In genomic region chr7:151509670-151510333, GRCh38 we compare ENCODE assay signal across 22 cellular contexts. TPM values are rescaled to one million over a fixed set of nuclear protein-coding genes. Genes with fewer than 3 reads are reported as not detected.
DNase-seq lines count a peak whose midpoint lies in the region; ATAC-seq and TF ChIP-seq lines count a peak whose summit lies in the region.
"Had no signal": no experiment of that assay in that cellular context is flagged by ENCODE, and none has a peak within 500 bp of the region (broad histone marks: within the 10 kb centered on the region; RNA-seq: fewer than 3 reads in every experiment).

No MANE protein-coding gene starts in this region.

- no peaks in the 10 kb centered on the region for H3K36me3 ChIP-seq in stomach smooth muscle (ENCODE audit: control insufficient read depth in 2 of 2, insufficient read depth in 2 of 2, low read length in 2 of 2)
- H3K36me3 ChIP-seq: upper lobe of left lung had no signal

- H3K9ac ChIP-seq in stomach smooth muscle (ENCODE audit: low read length in 2 of 2) = no peak overlapping the region
- H3K9ac ChIP-seq: GM23248 had no signal

- H3K36me3 Mint-ChIP-seq in activated T-cell treated with anti-CD3 and anti-CD28 coated beads, Interleukin-2, amount 50 U/mL, for 4 hours (ENCODE audit: insufficient read depth) = peaks cover 12% of the 10 kb centered on the region
- H3K36me3 Mint-ChIP-seq in activated T-helper 17 cell treated with anti-CD3 and anti-CD28 coated beads, Interleukin-2, amount 50 U/mL, for 72 hours (ENCODE audit: low read depth) = peaks cover 7% of the 10 kb centered on the region
- no peaks in the 10 kb centered on the region for H3K36me3 Mint-ChIP-seq in immature natural killer cell
- H3K36me3 Mint-ChIP-seq: naive thymus-derived CD8-positive, alpha-beta T cell had no signal

- peak in 1 of 2 donors; percentile 15 for ATAC-seq in activated T-cell treated with anti-CD3 and anti-CD28 coated beads, Interleukin-2, amount 50 U/mL, for 4 hours
- peak; percentile 31 for ATAC-seq in activated T-helper 17 cell treated with anti-CD3 and anti-CD28 coated beads, Interleukin-2, amount 50 U/mL, for 72 hours (replicated peaks)
- ATAC-seq in GM18502 (IDR thresholded peaks at IDR 0.05; ENCODE audit: poor library complexity, unreplicated experiment) = no peak
- ATAC-seq: activated naive CD4-positive, alpha-beta T cell treated with anti-CD3 and anti-CD28 coated beads, Interleukin-2, amount 50 U/mL, for 72 hours; naive thymus-derived CD8-positive, alpha-beta T cell had no signal

- no peaks in the 10 kb centered on the region for H3K27me3 ChIP-seq in stomach smooth muscle (ENCODE audit: control insufficient read depth in 1 of 2, insufficient read depth in 2 of 2, low read length in 2 of 2)
- H3K27me3 ChIP-seq: upper lobe of left lung had no signal

- no peak for DNase-seq in activated T-cell treated with anti-CD3 and anti-CD28 coated beads, Interleukin-2, amount 50 U/mL, for 4 hours
- DNase-seq in activated T-cell treated with anti-CD3 and anti-CD28 coated beads for 4 hours = no peak
- no peak for DNase-seq in immature natural killer cell
- DNase-seq in NCI-H226 = no peak
- DNase-seq in GM10266 (ENCODE audit: extremely low spot score) = no peak
- DNase-seq: ACHN; activated CD4-positive, alpha-beta T cell treated with anti-CD3 and anti-CD28 coated beads, Interleukin-2, amount 50 U/mL, for 1 hour; caudate nucleus; CD4-positive, alpha-beta T cell; DND-41; effector CD4-positive, alpha-beta T cell; GM23248; islet precursor cell; mammary epithelial cell; naive thymus-derived CD8-positive, alpha-beta T cell; NCI-H1436 treated with DMSO at 0.1 percent for 48 hours; stimulated activated CD4-positive, alpha-beta T cell treated with anti-CD3 and anti-CD28 coated beads, Interleukin-12 subunit alpha, Interleukin-12 subunit beta, amount 100 ng/mL, for 4 hours had no signal

- H3K4me1 Mint-ChIP-seq in activated T-cell treated with anti-CD3 and anti-CD28 coated beads, Interleukin-2, amount 50 U/mL, for 4 hours (ENCODE audit: low read depth) = peaks cover 77% of the 10 kb centered on the region
- peaks cover 54% of the 10 kb centered on the region for H3K4me1 Mint-ChIP-seq in activated T-helper 17 cell treated with anti-CD3 and anti-CD28 coated beads, Interleukin-2, amount 50 U/mL, for 72 hours
- H3K4me1 Mint-ChIP-seq in immature natural killer cell = peaks cover 66 to 94% of the 10 kb centered on the region in 2 donors

- peak overlapping the region; percentile 23 for H3K4me3 Mint-ChIP-seq in activated T-cell treated with anti-CD3 and anti-CD28 coated beads, Interleukin-2, amount 50 U/mL, for 4 hours
- peak overlapping the region; percentile 5 for H3K4me3 Mint-ChIP-seq in activated T-helper 17 cell treated with anti-CD3 and anti-CD28 coated beads, Interleukin-2, amount 50 U/mL, for 72 hours
- peak overlapping the region in 1 of 5 donors; percentile 15 for H3K4me3 Mint-ChIP-seq in immature natural killer cell
- H3K4me3 Mint-ChIP-seq: CD4-positive, alpha-beta T cell had no signal

- no peak for TF ChIP-seq CTCF in GM10266 (IDR thresholded peaks at IDR 0.05; ENCODE audit: control insufficient read depth, insufficient read depth, low read depth, missing control alignments)

- no peaks in the 10 kb centered on the region for H3K27me3 Mint-ChIP-seq in activated T-cell treated with anti-CD3 and anti-CD28 coated beads, Interleukin-2, amount 50 U/mL, for 4 hours (ENCODE audit: low read depth)
- no peaks in the 10 kb centered on the region for H3K27me3 Mint-ChIP-seq in activated T-helper 17 cell treated with anti-CD3 and anti-CD28 coated beads, Interleukin-2, amount 50 U/mL, for 72 hours
- H3K27me3 Mint-ChIP-seq in immature natural killer cell (ENCODE audit: low read depth in 3 of 3) = peaks cover 0 to 1% (median 0%) of the 10 kb centered on the region in 3 donors
- H3K27me3 Mint-ChIP-seq: CD4-positive, alpha-beta T cell; naive thymus-derived CD8-positive, alpha-beta T cell had no signal

- no peaks in the 10 kb centered on the region for H3K9me3 Mint-ChIP-seq in activated T-cell treated with anti-CD3 and anti-CD28 coated beads, Interleukin-2, amount 50 U/mL, for 4 hours
- H3K9me3 Mint-ChIP-seq in activated T-helper 17 cell treated with anti-CD3 and anti-CD28 coated beads, Interleukin-2, amount 50 U/mL, for 72 hours = no peaks in the 10 kb centered on the region
- H3K9me3 Mint-ChIP-seq in immature natural killer cell = no peaks in the 10 kb centered on the region
- H3K9me3 Mint-ChIP-seq: activated naive CD4-positive, alpha-beta T cell treated with anti-CD3 and anti-CD28 coated beads, Interleukin-2, amount 50 U/mL, for 72 hours; CD4-positive, alpha-beta T cell; naive thymus-derived CD8-positive, alpha-beta T cell had no signal

- H3K9me3 ChIP-seq in stomach smooth muscle (ENCODE audit: control insufficient read depth in 2 of 2, low read length in 2 of 2) = peaks cover 0 to 2% of the 10 kb centered on the region in 2 donors
- H3K9me3 ChIP-seq: upper lobe of left lung had no signal

- H3K27ac ChIP-seq in stomach smooth muscle (ENCODE audit: low read length) = peak overlapping the region; percentile 32
- H3K27ac ChIP-seq: GM23248, upper lobe of left lung had no signal

- H3K27ac Mint-ChIP-seq in activated T-helper 17 cell treated with anti-CD3 and anti-CD28 coated beads, Interleukin-2, amount 50 U/mL, for 72 hours = peak overlapping the region; percentile 34
- peak overlapping the region in 4 of 6 donors; percentile 17 to 54 (median 37) for H3K27ac Mint-ChIP-seq in immature natural killer cell
- H3K27ac Mint-ChIP-seq: CD4-positive, alpha-beta T cell had no signal

- peaks cover 23% of the 10 kb centered on the region for H3K4me1 ChIP-seq in stomach smooth muscle (ENCODE audit: control insufficient read depth, insufficient read depth, low read length)

- H3K4me3 ChIP-seq in stomach smooth muscle (ENCODE audit: low read length in 2 of 2) = no peak overlapping the region
- H3K4me3 ChIP-seq: GM23248, upper lobe of left lung had no signal

RNA-seq across cellular contexts. Expression of gene RHEB, which starts 9.9 kb away (rescaled TPM):
- total RNA-seq in activated T-cell treated with anti-CD3 and anti-CD28 coated beads, Interleukin-2, amount 50 U/mL, for 4 hours = 10 to 100 TPM; 54.9 to 57.4 (median 55.6) TPM
- 10 to 100 TPM; 37.3 to 55.5 TPM for total RNA-seq in activated T-helper 17 cell treated with anti-CD3 and anti-CD28 coated beads, Interleukin-2, amount 50 U/mL, for 72 hours
- polyA plus RNA-seq in immature natural killer cell = 10 to 100 TPM; 61.2 to 70.2 (median 61.8) TPM
